In genomic region chr10:11949152-11949551, GRCh38 we compare ENCODE assay signal across 23 cellular contexts.
DNase-seq lines count a peak whose midpoint lies in the region; ATAC-seq and TF ChIP-seq lines count a peak whose summit lies in the region.
"Had no signal": no experiment of that assay in that cellular context is flagged by ENCODE, and none has a peak within 500 bp of the region (broad histone marks: within the 10 kb centered on the region; RNA-seq: fewer than 3 reads in every experiment).

No MANE protein-coding gene starts in this region.

- no peaks in the 10 kb centered on the region for H3K9me2 ChIP-seq in GM23338 (ENCODE audit: insufficient read depth)
- H3K9me2 ChIP-seq: SK-N-SH had no signal

- H3K4me1 Mint-ChIP-seq in T-helper 2 cell treated with Interferon-gamma antibody and Interleukin-4, amounts not matched to agents 5 μg/mL and 100 μg/mL, for 36 hours (ENCODE audit: low read depth): peaks cover 10% of the 10 kb centered on the region
- H3K4me1 Mint-ChIP-seq in GM23338: peaks cover 5% of the 10 kb centered on the region; the same call in 2 of the 3 replicates
- H3K4me1 Mint-ChIP-seq: mesothelial cell of epicardium had no signal

- H3K36me3 ChIP-seq in GM23338 (ENCODE audit: insufficient read depth) (no peaks in the 10 kb centered on the region), WERI-Rb-1 (no peaks in the 10 kb centered on the region; the same call in 1 of the 2 replicates)

- H3K4me2 ChIP-seq in GM23338: no peak overlapping the region
- H3K4me2 ChIP-seq: SK-N-SH had no signal

- H3K27me3 ChIP-seq in GM23338 (ENCODE audit: insufficient read depth) (no peaks in the 10 kb centered on the region), WERI-Rb-1 (ENCODE audit: insufficient read depth, low read depth, severe bottlenecking) (no peaks in the 10 kb centered on the region)
- H3K27me3 ChIP-seq: ascending aorta, Peyer's patch had no signal

- no peak overlapping the region for H2AFZ ChIP-seq in GM23338

- H3K27me3 Mint-ChIP-seq in T-helper 2 cell treated with Interferon-gamma antibody and Interleukin-4, amounts not matched to agents 5 μg/mL and 100 μg/mL, for 36 hours (ENCODE audit: low read depth): no peaks in the 10 kb centered on the region
- H3K27me3 Mint-ChIP-seq in GM23338 (ENCODE audit: insufficient read depth, low read depth, poor library complexity): no peaks in the 10 kb centered on the region

- TF ChIP-seq CTCF in GM23338 (conservative IDR thresholded peaks at IDR 0.05; ENCODE audit: low read depth in 2 of 2) (no peak), WERI-Rb-1 (IDR thresholded peaks at IDR 0.05; ENCODE audit: low read depth, low read length) (no peak)

- peaks cover 4% of the 10 kb centered on the region; the same call in 1 of the 2 replicates for H3K4me1 ChIP-seq in GM23338 (ENCODE audit: insufficient read depth)
- H3K4me1 ChIP-seq: ascending aorta, Peyer's patch had no signal

- no peaks in the 10 kb centered on the region; the same call in 1 of the 2 replicates for H4K20me1 ChIP-seq in GM23338 (replicated peaks; ENCODE audit: insufficient read depth)

- H3K79me2 ChIP-seq in GM23338 (replicated peaks; ENCODE audit: insufficient read depth): no peaks in the 10 kb centered on the region

- ATAC-seq in GM23338: no peak
- ATAC-seq in GM21526 (IDR thresholded peaks at IDR 0.05; ENCODE audit: low FRiP score, unreplicated experiment): no peak

- DNase-seq in T-helper 2 cell treated with Interferon-gamma antibody and Interleukin-4, amounts not matched to agents 5 μg/mL and 100 μg/mL, for 36 hours (ENCODE audit: low spot score): no peak
- DNase-seq in T-helper 2 cell: no peak
- DNase-seq in GM23338 (ENCODE audit: low spot score): no peak
- peak; percentile 64 for DNase-seq in SIG-M5 treated with dmso at 0.1 percent for 504 hours (lab: John Stamatoyannopoulos, UW; ENCODE audit: unreplicated experiment)
- DNase-seq in medulla oblongata (ENCODE audit: extremely low spot score): peak; percentile 6
- DNase-seq in WERI-Rb-1: no peak
- DNase-seq in stimulated activated CD4-positive, alpha-beta T cell treated with anti-CD3 and anti-CD28 coated beads, Interleukin-1b, Interleukin-23, amount 100 ng/mL, for 48 hours: no peak
- DNase-seq: activated effector memory CD4-positive, alpha-beta T cell treated with anti-CD3 and anti-CD28 coated beads, Interleukin-2, amount 50 U/mL, for 16 hours; C1 segment of cervical spinal cord; DMS79; foreskin fibroblast; kidney glomerular epithelial cell; MM.1S; NCI-H526 treated with DMSO at 0.1 percent for 48 hours; Peyer's patch; retina; SK-N-SH; stimulated activated naive CD4-positive, alpha-beta T cell; trophoblast cell had no signal

- H3K36me3 Mint-ChIP-seq in T-helper 2 cell treated with Interferon-gamma antibody and Interleukin-4, amounts not matched to agents 5 μg/mL and 100 μg/mL, for 36 hours (ENCODE audit: low read depth): peaks cover 27% of the 10 kb centered on the region
- H3K36me3 Mint-ChIP-seq in GM23338 (ENCODE audit: low read depth): peaks cover 24% of the 10 kb centered on the region; the same call in 2 of the 3 replicates

- H3K4me3 ChIP-seq in GM23338: no peak overlapping the region
- H3K4me3 ChIP-seq in WERI-Rb-1 (ENCODE audit: low read depth, low read length): no peak overlapping the region
- H3K4me3 ChIP-seq: ascending aorta, Peyer's patch had no signal

- H3K27ac Mint-ChIP-seq in T-helper 2 cell treated with Interferon-gamma antibody and Interleukin-4, amounts not matched to agents 5 μg/mL and 100 μg/mL, for 36 hours: peak overlapping the region; percentile 9
- H3K27ac Mint-ChIP-seq in GM23338: peak overlapping the region; percentile 9
- H3K27ac Mint-ChIP-seq: mesothelial cell of epicardium had no signal

- no peak overlapping the region for H3K4me3 Mint-ChIP-seq in T-helper 2 cell treated with Interferon-gamma antibody and Interleukin-4, amounts not matched to agents 5 μg/mL and 100 μg/mL, for 36 hours
- H3K4me3 Mint-ChIP-seq in GM23338: no peak overlapping the region
- H3K4me3 Mint-ChIP-seq: mesothelial cell of epicardium had no signal

- H3K27ac ChIP-seq in GM23338 (ENCODE audit: low read depth) (no peak overlapping the region), WERI-Rb-1 (no peak overlapping the region)
- H3K27ac ChIP-seq: 22Rv1, ascending aorta, Peyer's patch had no signal

- H3K9me3 ChIP-seq in WERI-Rb-1 (ENCODE audit: severe bottlenecking): no peaks in the 10 kb centered on the region
- H3K9me3 ChIP-seq: ascending aorta, Peyer's patch, SK-N-SH had no signal

- no peaks in the 10 kb centered on the region for H3F3A ChIP-seq in GM23338 (replicated peaks; ENCODE audit: low read depth)

- no peaks in the 10 kb centered on the region for H3K9me3 Mint-ChIP-seq in T-helper 2 cell treated with Interferon-gamma antibody and Interleukin-4, amounts not matched to agents 5 μg/mL and 100 μg/mL, for 36 hours
- H3K9me3 Mint-ChIP-seq in GM23338: no peaks in the 10 kb centered on the region
- H3K9me3 Mint-ChIP-seq: mesothelial cell of epicardium had no signal

TF ChIP-seq in GM23338, 12 proteins besides CTCF, POLR2A, EP300 and RAD21:
- TF ChIP-seq STAT1 (IDR thresholded peaks at IDR 0.05; ENCODE audit: unreplicated experiment): no peak
- no peak for TF ChIP-seq EZH2 (IDR thresholded peaks at IDR 0.05; ENCODE audit: low read depth, unreplicated experiment)
- no peak for TF ChIP-seq ZNF462 (CRISPR knock-in tag; IDR thresholded peaks at IDR 0.05)

Comparison
In these comparisons a context has a peak if more than half of its experiments do, and no peak if none do; other contexts are left out.
1. DNase-seq: peak in SIG-M5 treated with dmso at 0.1 percent for 504 hours (single experiment) and medulla oblongata (single experiment); none in T-helper 2 cell treated with Interferon-gamma antibody and Interleukin-4, amounts not matched to agents 5 μg/mL and 100 μg/mL, for 36 hours (single experiment), T-helper 2 cell (0 of 5), GM23338 (single experiment), WERI-Rb-1 (single experiment) and stimulated activated CD4-positive, alpha-beta T cell treated with anti-CD3 and anti-CD28 coated beads, Interleukin-1b, Interleukin-23, amount 100 ng/mL, for 48 hours (single experiment).